In the genomic region with DNA sequence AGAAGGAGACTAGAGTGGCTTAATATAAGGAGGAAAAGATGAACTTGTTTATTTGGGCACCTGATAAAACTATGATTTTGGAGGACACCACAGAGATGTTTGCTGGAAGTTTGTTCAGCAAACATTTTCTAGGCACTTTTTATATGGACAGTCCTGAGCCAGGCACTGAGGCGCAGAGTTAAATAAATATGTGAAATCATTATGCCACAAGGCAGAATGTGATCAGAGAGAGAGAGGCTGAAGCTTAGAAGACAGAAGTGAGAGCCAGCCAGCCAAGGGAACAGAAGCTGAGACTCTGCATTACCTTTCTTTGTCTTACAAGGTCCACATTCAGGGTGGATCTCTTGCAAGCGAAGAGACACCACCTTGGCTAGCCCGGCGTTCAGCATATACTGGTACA, we compare ENCODE assay signal across 19 cellular contexts.
"Had no signal": no experiment of that assay in that cellular context is flagged by ENCODE, and none has a peak within 500 bp of the region (broad histone marks: within the 10 kb centered on the region; RNA-seq: fewer than 3 reads in every experiment).

No MANE protein-coding gene starts in this region.

- H3K4me1 ChIP-seq: gastroesophageal sphincter, right lobe of liver, spleen, transverse colon had no signal

- H3K27ac ChIP-seq: gastroesophageal sphincter, right lobe of liver, spleen, testis, transverse colon had no signal

- H3K27me3 ChIP-seq: dorsolateral prefrontal cortex, gastroesophageal sphincter, right lobe of liver, spleen, testis, transverse colon had no signal

- H3K9me3 Mint-ChIP-seq: naive thymus-derived CD8-positive, alpha-beta T cell; stimulated activated naive B cell treated with anti-CD40 and anti-IgM and Interleukin-4, amounts not matched to agents 10 μg/mL and 1 μg/mL and 100 μg/mL, for 72 hours; stimulated activated naive CD8-positive, alpha-beta T cell treated with anti-CD3 and anti-CD28 coated beads, Interleukin-15, amount 100 ng/mL, for 72 hours had no signal

- H3K27me3 Mint-ChIP-seq: naive thymus-derived CD8-positive, alpha-beta T cell; stimulated activated naive B cell treated with anti-CD40 and anti-IgM and Interleukin-4, amounts not matched to agents 10 μg/mL and 1 μg/mL and 100 μg/mL, for 72 hours; stimulated activated naive CD8-positive, alpha-beta T cell treated with anti-CD3 and anti-CD28 coated beads, Interleukin-15, amount 100 ng/mL, for 72 hours had no signal

- H3K9me3 ChIP-seq: mucosa of descending colon, right lobe of liver, testis, transverse colon had no signal

- H3K4me3 ChIP-seq: dorsolateral prefrontal cortex, gastroesophageal sphincter, mucosa of descending colon, right lobe of liver, spleen, testis, transverse colon had no signal

- DNase-seq: central memory CD4-positive, alpha-beta T cell; cortex of kidney; dorsolateral prefrontal cortex; effector CD8-positive, alpha-beta T cell; hippocampal formation; mammary epithelial cell; mucosa of descending colon; naive thymus-derived CD8-positive, alpha-beta T cell; posterior cingulate gyrus; right lobe of liver; stimulated activated CD4-positive, alpha-beta T cell treated with anti-CD3 and anti-CD28 coated beads, Interleukin-15, amount 100 ng/mL, for 24 hours; stimulated activated CD4-positive, alpha-beta T cell treated with anti-CD3 and anti-CD28 coated beads, Interleukin-1b, Interleukin-23, amount 100 ng/mL, for 48 hours; stimulated activated CD4-positive, alpha-beta T cell treated with anti-CD3 and anti-CD28 coated beads, Interleukin-4, amount 100 ng/mL, for 24 hours; stimulated activated naive B cell treated with anti-CD40 and anti-IgM and Interleukin-4, amounts not matched to agents 10 μg/mL and 1 μg/mL and 100 μg/mL, for 72 hours; stimulated activated naive CD8-positive, alpha-beta T cell treated with anti-CD3 and anti-CD28 coated beads, Interleukin-15, amount 100 ng/mL, for 72 hours; testis; transverse colon had no signal

- H3K4me3 Mint-ChIP-seq: naive thymus-derived CD8-positive, alpha-beta T cell; stimulated activated naive B cell treated with anti-CD40 and anti-IgM and Interleukin-4, amounts not matched to agents 10 μg/mL and 1 μg/mL and 100 μg/mL, for 72 hours; stimulated activated naive CD8-positive, alpha-beta T cell treated with anti-CD3 and anti-CD28 coated beads, Interleukin-15, amount 100 ng/mL, for 72 hours had no signal
